23 cellular contexts compared by ENCODE assay signal in the genomic region with DNA sequence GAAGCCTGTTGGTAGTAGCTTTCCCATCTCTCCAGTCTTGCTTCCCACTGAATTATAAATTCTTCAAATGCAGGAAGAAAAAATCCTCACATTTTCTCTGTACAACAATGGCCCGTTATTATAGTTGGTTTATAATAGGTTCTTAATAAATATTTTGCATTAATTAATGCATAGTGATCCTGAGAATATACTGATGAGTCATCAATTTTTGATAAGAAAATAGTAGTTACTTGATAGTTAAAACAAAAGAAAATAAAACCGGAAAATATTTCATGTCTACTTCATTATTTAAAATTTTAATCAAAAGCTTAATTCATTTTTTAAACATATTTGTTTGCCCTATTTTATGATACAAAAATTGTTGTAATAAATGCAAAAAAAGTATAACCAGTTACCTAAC.
DNase-seq lines count a peak whose midpoint lies in the region; ATAC-seq, FAIRE-seq and TF ChIP-seq lines count a peak whose summit lies in the region.
"Had no signal": no experiment of that assay in that cellular context is flagged by ENCODE, and none has a peak within 500 bp of the region (broad histone marks: within the 10 kb centered on the region; RNA-seq: fewer than 3 reads in every experiment).

No MANE protein-coding gene starts in this region.

- 21% methylated on average over 2 of the region's 2 CpGs for WGBS in HepG2 (ENCODE audit: low lambda C conversion rate)
- 88% methylated on average over 2 of the region's 2 CpGs for WGBS in right lobe of liver (ENCODE audit: insufficient coverage, low coverage, low lambda C conversion rate, missing lambda C conversion rate)
- 99% methylated on average over 2 of the region's 2 CpGs; no CpG with 5 or more reads in 1 of the 2 experiments for WGBS in H1 (ENCODE audit: extremely low coverage in 1 of 2, insufficient coverage in 1 of 2, insufficient read length in 1 of 2, insufficient replicate concordance in 2 of 2, low coverage in 1 of 2, low lambda C conversion rate in 2 of 2, missing lambda C conversion rate in 1 of 2), 2 experiments
- 65 to 80% methylated on average over 2 of the region's 2 CpGs for WGBS in pancreas, 2 donors

- no peak overlapping the region for H3K27ac Mint-ChIP-seq in natural killer cell
- no peak overlapping the region for H3K27ac Mint-ChIP-seq in T-helper 17 cell
- H3K27ac Mint-ChIP-seq: B cell; CD8-positive, alpha-beta memory T cell; GM23338; HFFc6; IgD-negative memory B cell had no signal

- no peak overlapping the region for H4K91ac ChIP-seq in H1 (replicated peaks; ENCODE audit: insufficient read length, low read length)

- H3K23me2 ChIP-seq in H1 (ENCODE audit: low read depth, low read length) = no peaks in the 10 kb centered on the region

- in situ Hi-C loops in HepG2 (cut with HindIII; ENCODE audit: extremely low pct_ligation_motif_present, low pct_unique_long_range_greater_than_20kb) = no loop called here

- no peak for TF ChIP-seq EP300 in HepG2 (IDR thresholded peaks at IDR 0.05; ENCODE audit: low read depth in 2 of 2, low read length in 2 of 2)
- TF ChIP-seq EP300 in HepG2 (CRISPR knock-in tag; IDR thresholded peaks at IDR 0.05; ENCODE audit: borderline replicate concordance) = no peak
- no peak for TF ChIP-seq EP300 in H1 (IDR thresholded peaks at IDR 0.05; ENCODE audit: borderline replicate concordance in 1 of 2, low read depth in 2 of 2, low read length in 2 of 2)

- H3K4ac ChIP-seq in H1 (replicated peaks; ENCODE audit: insufficient read length, low read depth, low read length) = no peak overlapping the region

- no peak overlapping the region for H3K23ac ChIP-seq in H1 (ENCODE audit: insufficient read length)

- POLR2A ChIA-PET in HepG2 (lab: Yijun Ruan, JAX) (no interaction called here), H1 (lab: Charles Lee; ENCODE audit: partially characterized antibody) (no interaction called here)

- TF ChIP-seq RAD21 in HepG2 (CRISPR knock-in tag; IDR thresholded peaks at IDR 0.05) = no peak
- no peak for TF ChIP-seq RAD21 in H1 (IDR thresholded peaks at IDR 0.05 in 1 of 2, conservative IDR thresholded peaks at IDR 0.05 in 1 of 2; ENCODE audit: low read depth in 2 of 2, low read length in 2 of 2)

- H2BK15ac ChIP-seq in H1 (ENCODE audit: low read length) = no peak overlapping the region

- BruUV-seq in HepG2 (replicated peaks; lab: Mats Ljungman, UMichigan) = no TSS peak

- CTCF ChIA-PET in HepG2 (lab: Yijun Ruan, JAX; ENCODE audit: low intra/inter-chr PET ratio, low total read pairs) = no interaction called here
- CTCF ChIA-PET in H1 (lab: Charles Lee; ENCODE audit: partially characterized antibody) = interaction anchor here (1.1 to 2.7 kb wide), 2 partner anchors 10 to 13 kb away, joined by 3 to 16 read pairs; no protein-coding TSS in a partner anchor

- no peak overlapping the region for H3K18ac ChIP-seq in H1 (ENCODE audit: extremely low read depth, low read length)

- H2BK20ac ChIP-seq in H1 (ENCODE audit: low read length) = no peak overlapping the region

- H3K27me3 ChIP-seq in HepG2 (ENCODE audit: control insufficient read depth in 1 of 2, insufficient read depth in 2 of 2, low read length in 2 of 2) = no peaks in the 10 kb centered on the region
- no peaks in the 10 kb centered on the region for H3K27me3 ChIP-seq in right lobe of liver
- H3K27me3 ChIP-seq in H1 (replicated peaks in 1 of 4; ENCODE audit: control insufficient read depth in 3 of 4, extremely low read depth in 1 of 4, insufficient read depth in 3 of 4, low read length in 3 of 4) = no peaks in the 10 kb centered on the region
- H3K27me3 ChIP-seq in pancreas = peaks cover 0 to 6% (median 0%) of the 10 kb centered on the region in 4 donors
- H3K27me3 ChIP-seq: BLaER1 treated with 17β-estradiol and CSF1 and Interleukin-3, amounts not matched to agents 10 nM and 100 nM had no signal

- H3K9me3 ChIP-seq in HepG2 (ENCODE audit: low read length) (peaks cover 71% of the 10 kb centered on the region), right lobe of liver (no peaks in the 10 kb centered on the region), H1 (ENCODE audit: insufficient read depth in 2 of 2, low read depth in 1 of 2, low read length in 1 of 2) (no peaks in the 10 kb centered on the region), pancreas (no peaks in the 10 kb centered on the region), T-helper 17 cell (ENCODE audit: control insufficient read depth, low read length, poor library complexity, severe bottlenecking) (no peaks in the 10 kb centered on the region)
- H3K9me3 ChIP-seq: BLaER1 treated with 17β-estradiol and CSF1 and Interleukin-3, amounts not matched to agents 10 nM and 100 nM had no signal

- no peaks in the 10 kb centered on the region for H3K4me1 ChIP-seq in HepG2 (ENCODE audit: insufficient read depth, low read length)
- peaks cover 0 to 24% (median 0%) of the 10 kb centered on the region in 4 donors for H3K4me1 ChIP-seq in right lobe of liver
- H3K4me1 ChIP-seq in H1 (replicated peaks in 1 of 4; ENCODE audit: control insufficient read depth in 3 of 4, insufficient read depth in 4 of 4, low read length in 3 of 4) = no peaks in the 10 kb centered on the region
- no peaks in the 10 kb centered on the region for H3K4me1 ChIP-seq in pancreas
- H3K4me1 ChIP-seq: BLaER1 treated with 17β-estradiol and CSF1 and Interleukin-3, amounts not matched to agents 10 nM and 100 nM had no signal

- H4K5ac ChIP-seq in H1 (ENCODE audit: insufficient read length, low read depth, low read length) = no peak overlapping the region

- no peak overlapping the region for H3K9ac ChIP-seq in HepG2 (ENCODE audit: insufficient read depth, low read depth, low read length)
- no peak overlapping the region for H3K9ac ChIP-seq in H1 (replicated peaks in 1 of 4; ENCODE audit: extremely low read depth in 1 of 4, low read depth in 3 of 4, low read length in 3 of 4)
- H3K9ac ChIP-seq: BLaER1 treated with 17β-estradiol and CSF1 and Interleukin-3, amounts not matched to agents 10 nM and 100 nM had no signal

- H2BK5ac ChIP-seq in H1 (ENCODE audit: low read depth, low read length) = no peak overlapping the region

- H3K4me2 ChIP-seq in HepG2 (ENCODE audit: low read depth, low read length) (no peak overlapping the region), H1 (ENCODE audit: insufficient read depth in 1 of 2, low read depth in 2 of 2, low read length in 2 of 2) (no peak overlapping the region)
- H3K4me2 ChIP-seq: BLaER1 treated with 17β-estradiol and CSF1 and Interleukin-3, amounts not matched to agents 10 nM and 100 nM; GM23338 had no signal

- no peaks in the 10 kb centered on the region for H3K4me1 Mint-ChIP-seq in natural killer cell
- H3K4me1 Mint-ChIP-seq in T-helper 17 cell = no peaks in the 10 kb centered on the region
- H3K4me1 Mint-ChIP-seq: B cell; CD8-positive, alpha-beta memory T cell; GM23338; IgD-negative memory B cell had no signal

- ATAC-seq in HepG2 = no peak
- ATAC-seq in right lobe of liver = no peak
- no peak for ATAC-seq in pancreas
- ATAC-seq in natural killer cell = no peak
- no peak for ATAC-seq in T-helper 17 cell
- ATAC-seq: GM23338, HCT116 had no signal

- H2AFZ ChIP-seq in HepG2 (ENCODE audit: low read length) (no peak overlapping the region), H1 (ENCODE audit: low read length) (no peak overlapping the region)
- H2AFZ ChIP-seq: GM23338 had no signal

- H4K20me1 ChIP-seq in HepG2 (ENCODE audit: insufficient read depth, low read length) = no peaks in the 10 kb centered on the region
- H4K20me1 ChIP-seq in H1 (replicated peaks in 1 of 2; ENCODE audit: control insufficient read depth in 1 of 2, insufficient read depth in 2 of 2, low read length in 2 of 2) = no peaks in the 10 kb centered on the region
- H4K20me1 ChIP-seq: BLaER1 treated with 17β-estradiol and CSF1 and Interleukin-3, amounts not matched to agents 10 nM and 100 nM had no signal

- no peaks in the 10 kb centered on the region for H3K27me3 Mint-ChIP-seq in natural killer cell (ENCODE audit: low read depth in 2 of 2)
- H3K27me3 Mint-ChIP-seq in T-helper 17 cell = no peaks in the 10 kb centered on the region
- H3K27me3 Mint-ChIP-seq: B cell; CD8-positive, alpha-beta memory T cell; IgD-negative memory B cell had no signal

- H3K79me1 ChIP-seq in H1 (ENCODE audit: low read depth, low read length) = no peaks in the 10 kb centered on the region

- H3K4me3 Mint-ChIP-seq in natural killer cell = no peak overlapping the region
- H3K4me3 Mint-ChIP-seq in T-helper 17 cell = no peak overlapping the region
- H3K4me3 Mint-ChIP-seq: B cell; CD8-positive, alpha-beta memory T cell; GM23338; HFFc6; IgD-negative memory B cell had no signal

- no peak for DNase-seq in HepG2 (ENCODE audit: low spot score)
- DNase-seq in right lobe of liver = no peak
- no peak for DNase-seq in H1 (ENCODE audit: low read depth in 1 of 2, low spot score in 2 of 2)
- no peak for DNase-seq in pancreas
- no peak for DNase-seq in stimulated activated CD4-positive, alpha-beta T cell treated with anti-CD3 and anti-CD28 coated beads, Interleukin-15, amount 100 ng/mL, for 24 hours
- DNase-seq in natural killer cell = no peak
- DNase-seq in T-helper 17 cell = no peak
- DNase-seq: CD8-positive, alpha-beta memory T cell; COR-L47; GDM1; H7; HFFc6; KG1 had no signal

- H3K36me3 ChIP-seq in HepG2 (replicated peaks in 1 of 2; ENCODE audit: control insufficient read depth in 1 of 2, insufficient read depth in 2 of 2, low read length in 2 of 2) = no peaks in the 10 kb centered on the region
- no peaks in the 10 kb centered on the region for H3K36me3 ChIP-seq in right lobe of liver
- H3K36me3 ChIP-seq in H1 (ENCODE audit: control insufficient read depth in 2 of 4, insufficient read depth in 4 of 4, low read length in 3 of 4) = no peaks in the 10 kb centered on the region
- no peaks in the 10 kb centered on the region for H3K36me3 ChIP-seq in pancreas
- H3K36me3 ChIP-seq: BLaER1 treated with 17β-estradiol and CSF1 and Interleukin-3, amounts not matched to agents 10 nM and 100 nM had no signal

- FAIRE-seq in HepG2 (lab: Jason Lieb, UNC) = no peak
- FAIRE-seq in H1 (lab: Jason Lieb, UNC) = no peak
- peak; percentile 41 for FAIRE-seq in pancreas (lab: Jason Lieb, UNC)
- FAIRE-seq: D721Med, GM12892, GM18507 had no signal

- TF ChIP-seq CTCF in HepG2 (CRISPR knock-in tag; IDR thresholded peaks at IDR 0.05) = no peak
- no peak for TF ChIP-seq CTCF in right lobe of liver (IDR thresholded peaks at IDR 0.05)
- TF ChIP-seq CTCF in H1 (IDR thresholded peaks at IDR 0.05; ENCODE audit: control extremely low read depth in 1 of 3, insufficient read depth in 1 of 3, low read depth in 1 of 3, low read length in 3 of 3) = no peak
- no peak for TF ChIP-seq CTCF in pancreas (IDR thresholded peaks at IDR 0.05)
- no peak for TF ChIP-seq CTCF in natural killer cell (IDR thresholded peaks at IDR 0.05)

- H3K36me3 Mint-ChIP-seq in natural killer cell (no peaks in the 10 kb centered on the region), T-helper 17 cell (ENCODE audit: low read depth) (no peaks in the 10 kb centered on the region)
- H3K36me3 Mint-ChIP-seq: CD8-positive, alpha-beta memory T cell; IgD-negative memory B cell had no signal

- no peak overlapping the region for H3K27ac ChIP-seq in HepG2 (ENCODE audit: extremely low read length, insufficient read depth, low read length)
- H3K27ac ChIP-seq in right lobe of liver = no peak overlapping the region
- no peak overlapping the region for H3K27ac ChIP-seq in H1 (ENCODE audit: low read depth, low read length)
- no peak overlapping the region for H3K27ac ChIP-seq in pancreas
- H3K27ac ChIP-seq: 22Rv1; BLaER1 treated with 17β-estradiol and CSF1 and Interleukin-3, amounts not matched to agents 10 nM and 100 nM; HL-60 had no signal

- no peak overlapping the region for H2BK120ac ChIP-seq in H1 (replicated peaks; ENCODE audit: low read depth, low read length)

- H2AK5ac ChIP-seq in H1 (ENCODE audit: low read depth, low read length) = no peak overlapping the region

- no peaks in the 10 kb centered on the region for H3K79me2 ChIP-seq in HepG2 (ENCODE audit: insufficient read depth, low read length)
- no peaks in the 10 kb centered on the region for H3K79me2 ChIP-seq in H1 (ENCODE audit: control insufficient read depth in 1 of 2, insufficient read depth in 2 of 2, low read length in 2 of 2)

- no peak overlapping the region for H3K56ac ChIP-seq in H1 (replicated peaks; ENCODE audit: insufficient read length, low read depth, low read length)

- H2BK12ac ChIP-seq in H1 (ENCODE audit: low read depth, low read length) = no peak overlapping the region

- TF ChIP-seq POLR2A in HepG2 (IDR thresholded peaks at IDR 0.05; ENCODE audit: insufficient read depth in 1 of 2, low read depth in 2 of 2, low read length in 2 of 2) = no peak
- no peak for TF ChIP-seq POLR2A in right lobe of liver (IDR thresholded peaks at IDR 0.05)
- TF ChIP-seq POLR2A in H1 (IDR thresholded peaks at IDR 0.05; ENCODE audit: control extremely low read depth in 1 of 2, low read depth in 2 of 2, low read length in 2 of 2) = no peak

- H3K14ac ChIP-seq in H1 (ENCODE audit: insufficient read length) = no peak overlapping the region

- peaks cover 5 to 6% of the 10 kb centered on the region in 2 donors for H3K9me3 Mint-ChIP-seq in natural killer cell
- H3K9me3 Mint-ChIP-seq: HFFc6 had no signal

- H3K4me3 ChIP-seq in HepG2 (replicated peaks in 1 of 3; ENCODE audit: insufficient read depth in 1 of 3, low read depth in 2 of 3, low read length in 3 of 3) = no peak overlapping the region
- H3K4me3 ChIP-seq in right lobe of liver = no peak overlapping the region
- H3K4me3 ChIP-seq in H1 (ENCODE audit: extremely low read depth in 1 of 4, insufficient read depth in 2 of 4, low read depth in 3 of 4, low read length in 4 of 4) = no peak overlapping the region
- no peak overlapping the region for H3K4me3 ChIP-seq in pancreas
- H3K4me3 ChIP-seq: BLaER1 treated with 17β-estradiol and CSF1 and Interleukin-3, amounts not matched to agents 10 nM and 100 nM; GM23338 had no signal

- H4K8ac ChIP-seq in H1 (ENCODE audit: extremely low read depth, insufficient read depth, low read length) = no peak overlapping the region

- intact Hi-C loops in HepG2 (cut with micrococcal nuclease; ENCODE audit: unreplicated experiment) (no loop called here), right lobe of liver (cut with DNase I) (no loop called here), pancreas (cut with DNase I) (no loop called here), natural killer cell (cut with micrococcal nuclease) (no loop called here)

Comparison
In these comparisons a context has a peak if more than half of its experiments do, and no peak if none do; other contexts are left out.
1. Of the 41 proteins assayed by ChIP-seq in both HepG2 and H1: peak only in HepG2: none; only in H1: none; in both: MAFK; in neither: 40.